ENCODE assay signal across 28 cellular contexts in the genomic region with DNA sequence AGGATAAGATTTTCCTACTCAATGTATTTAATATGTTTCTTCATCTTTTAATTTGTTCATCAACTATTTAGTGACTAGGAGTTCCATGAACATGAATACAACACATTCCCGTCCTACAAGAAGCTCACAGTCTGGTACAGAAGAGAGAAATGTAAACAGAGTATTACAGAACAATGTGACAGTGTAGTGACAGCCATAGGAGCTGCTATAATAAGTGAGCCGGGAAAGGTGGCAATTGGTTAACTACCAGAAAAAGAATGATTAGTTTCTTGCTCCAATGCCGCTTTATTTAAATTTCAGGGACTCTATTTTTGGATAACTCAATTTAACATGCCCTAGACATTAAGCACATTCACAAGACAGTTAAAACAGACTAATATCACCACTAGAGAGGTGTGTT.
"Had no signal": no experiment of that assay in that cellular context is flagged by ENCODE, and none has a peak within 500 bp of the region (broad histone marks: within the 10 kb centered on the region; RNA-seq: fewer than 3 reads in every experiment).

No MANE protein-coding gene starts in this region.

- H3K27me3 ChIP-seq: colonic mucosa, dorsolateral prefrontal cortex, esophagus muscularis mucosa, esophagus squamous epithelium, foreskin keratinocyte, gastrocnemius medialis, gastroesophageal sphincter, heart left ventricle, heart right ventricle had no signal

- H3K36me3 ChIP-seq: colonic mucosa, esophagus muscularis mucosa, esophagus squamous epithelium, gastrocnemius medialis, gastroesophageal sphincter, heart left ventricle, heart right ventricle had no signal

- H3K9me3 ChIP-seq: colonic mucosa, esophagus muscularis mucosa, esophagus squamous epithelium, gastrocnemius medialis, gastroesophageal sphincter, heart left ventricle, heart right ventricle had no signal

- ATAC-seq: effector memory CD8-positive, alpha-beta T cell; esophagus mucosa; foreskin keratinocyte; gastrocnemius medialis; gastroesophageal sphincter; heart left ventricle; heart right ventricle had no signal

- H3K27ac ChIP-seq: colonic mucosa, coronary artery, dorsolateral prefrontal cortex, epithelial cell of prostate, esophagus muscularis mucosa, esophagus squamous epithelium, foreskin keratinocyte, gastrocnemius medialis, gastroesophageal sphincter, heart left ventricle, heart right ventricle had no signal

- H3K4me3 ChIP-seq: colonic mucosa, coronary artery, dorsolateral prefrontal cortex, esophagus muscularis mucosa, esophagus squamous epithelium, gastrocnemius medialis, gastroesophageal sphincter, heart left ventricle, heart right ventricle had no signal

- H3K4me1 ChIP-seq: colonic mucosa, esophagus squamous epithelium, foreskin keratinocyte, gastrocnemius medialis had no signal

- DNase-seq: colonic mucosa; cortex of kidney; dermis blood vessel endothelial cell; dorsolateral prefrontal cortex; effector CD4-positive, alpha-beta T cell; effector CD8-positive, alpha-beta T cell; effector memory CD4-positive, alpha-beta T cell; effector memory CD8-positive, alpha-beta T cell; endodermal cell; erythroblast; esophagus squamous epithelium; foreskin fibroblast; foreskin keratinocyte; foreskin melanocyte; gastrocnemius medialis; glutamatergic neuron; head of caudate nucleus; heart left ventricle; heart right ventricle had no signal

- FAIRE-seq: colon, endometrium, endothelial cell of umbilical vein, frontal cortex had no signal
